36 cellular contexts compared by ENCODE assay signal in genomic region chr7:138285129-138285528, GRCh38.
"Had no signal": no experiment of that assay in that cellular context is flagged by ENCODE, and none has a peak within 500 bp of the region (broad histone marks: within the 10 kb centered on the region; RNA-seq: fewer than 3 reads in every experiment).

No MANE protein-coding gene starts in this region.

- H3K27ac ChIP-seq: body of pancreas, breast epithelium, cardiac muscle cell, coronary artery, dorsolateral prefrontal cortex, WERI-Rb-1 had no signal

- H3K36me3 Mint-ChIP-seq: activated CD8-positive, alpha-beta memory T cell treated with anti-CD3 and anti-CD28 coated beads, Interleukin-2, amount 10 ng/mL, durations not matched to agents 7 days and 5 days; activated naive CD4-positive, alpha-beta T cell treated with anti-CD3 and anti-CD28 coated beads, Interleukin-2, amount 50 U/mL, for 24 hours; activated naive CD8-positive, alpha-beta T cell treated with anti-CD3 and anti-CD28 coated beads for 36 hours; T-cell had no signal

- H3K36me3 ChIP-seq: breast epithelium, cardiac muscle cell, WERI-Rb-1 had no signal

- H3K4me3 Mint-ChIP-seq: activated B cell treated with CpG ODN at 0.5 μM for 24 hours; activated CD8-positive, alpha-beta memory T cell treated with anti-CD3 and anti-CD28 coated beads, Interleukin-2, amount 10 ng/mL, durations not matched to agents 7 days and 5 days; activated CD8-positive, alpha-beta T cell treated with anti-CD3 and anti-CD28 coated beads, Interleukin-2, amount 10 ng/mL, durations not matched to agents 7 days and 5 days; activated naive CD4-positive, alpha-beta T cell treated with anti-CD3 and anti-CD28 coated beads for 36 hours; activated naive CD4-positive, alpha-beta T cell treated with anti-CD3 and anti-CD28 coated beads, Interleukin-2, amount 50 U/mL, for 24 hours; activated naive CD8-positive, alpha-beta T cell treated with anti-CD3 and anti-CD28 coated beads for 36 hours; activated naive CD8-positive, alpha-beta T cell treated with anti-CD3 and anti-CD28 coated beads, Interleukin-2, amount 50 U/mL, for 24 hours; activated T-helper 1 cell treated with anti-CD3 and anti-CD28 coated beads, Interleukin-12 subunit alpha, Interleukin-12 subunit beta, Interleukin-2, Interleukin-4 antibody, amounts not matched to agents 30 ng/mL and 10 ng/mL and 1 ng/mL, durations not matched to agents 14 hours and 24 hours and 36 hours; dendritic cell treated with granulocyte-macrophage colony-stimulating factor and Interleukin-4, amounts not matched to agents 40 ng/mL and 50 ng/mL, for 4 days; endodermal cell; T-cell; T-helper 1 cell treated with Interleukin-12 subunit alpha and Interleukin-12 subunit beta and Interleukin-4 antibody, amounts not matched to agents 30 μg/mL and 1 μg/mL, for 36 hours had no signal

- H3K27me3 ChIP-seq: body of pancreas, breast epithelium, cardiac muscle cell, dorsolateral prefrontal cortex had no signal

- ATAC-seq: activated CD4-positive, CD25-positive, alpha-beta regulatory T cell treated with anti-CD3 and anti-CD28 coated beads, Interleukin-2, amount 50 U/mL, for 24 hours; activated CD8-positive, alpha-beta memory T cell treated with anti-CD3 and anti-CD28 coated beads, Interleukin-2, amount 10 ng/mL, durations not matched to agents 7 days and 5 days; activated CD8-positive, alpha-beta T cell treated with anti-CD3 and anti-CD28 coated beads, Interleukin-2, amount 10 ng/mL, durations not matched to agents 7 days and 5 days; activated naive CD8-positive, alpha-beta T cell treated with anti-CD3 and anti-CD28 coated beads, Interleukin-2, amount 50 U/mL, for 24 hours; body of pancreas; esophagus mucosa; T-cell had no signal

- H3K4me1 ChIP-seq: body of pancreas, breast epithelium had no signal

- H3K4me1 Mint-ChIP-seq: activated B cell treated with CpG ODN at 0.5 μM for 24 hours; activated CD8-positive, alpha-beta memory T cell treated with anti-CD3 and anti-CD28 coated beads, Interleukin-2, amount 10 ng/mL, durations not matched to agents 7 days and 5 days; activated naive CD4-positive, alpha-beta T cell treated with anti-CD3 and anti-CD28 coated beads, Interleukin-2, amount 50 U/mL, for 24 hours; activated naive CD8-positive, alpha-beta T cell treated with anti-CD3 and anti-CD28 coated beads for 36 hours; activated naive CD8-positive, alpha-beta T cell treated with anti-CD3 and anti-CD28 coated beads, Interleukin-2, amount 50 U/mL, for 24 hours; endodermal cell; T-cell had no signal

- H3K9me3 ChIP-seq: breast epithelium had no signal

- H3K27ac Mint-ChIP-seq: activated B cell treated with CpG ODN at 0.5 μM for 24 hours; activated CD8-positive, alpha-beta memory T cell treated with anti-CD3 and anti-CD28 coated beads, Interleukin-2, amount 10 ng/mL, durations not matched to agents 7 days and 5 days; activated CD8-positive, alpha-beta T cell treated with anti-CD3 and anti-CD28 coated beads, Interleukin-2, amount 10 ng/mL, durations not matched to agents 7 days and 5 days; activated naive CD4-positive, alpha-beta T cell treated with anti-CD3 and anti-CD28 coated beads for 36 hours; activated naive CD4-positive, alpha-beta T cell treated with anti-CD3 and anti-CD28 coated beads, Interleukin-2, amount 50 U/mL, for 24 hours; activated naive CD8-positive, alpha-beta T cell treated with anti-CD3 and anti-CD28 coated beads for 36 hours; activated naive CD8-positive, alpha-beta T cell treated with anti-CD3 and anti-CD28 coated beads, Interleukin-2, amount 50 U/mL, for 24 hours; activated T-helper 1 cell treated with anti-CD3 and anti-CD28 coated beads, Interleukin-12 subunit alpha, Interleukin-12 subunit beta, Interleukin-2, Interleukin-4 antibody, amounts not matched to agents 30 ng/mL and 10 ng/mL and 1 ng/mL, durations not matched to agents 14 hours and 24 hours and 36 hours; activated T-helper 2 cell treated with anti-CD3 and anti-CD28 coated beads, Interferon-gamma antibody, Interleukin-2, Interleukin-4, amounts not matched to agents 10 μg/mL and 5 μg/mL and 100 μg/mL, durations not matched to agents 14 hours and 24 hours and 36 hours; dendritic cell treated with granulocyte-macrophage colony-stimulating factor and Interleukin-4, amounts not matched to agents 40 ng/mL and 50 ng/mL, for 4 days; endodermal cell; T-cell; T-helper 1 cell treated with Interleukin-12 subunit alpha and Interleukin-12 subunit beta and Interleukin-4 antibody, amounts not matched to agents 30 μg/mL and 1 μg/mL, for 36 hours had no signal

- H3K27me3 Mint-ChIP-seq: activated naive CD4-positive, alpha-beta T cell treated with anti-CD3 and anti-CD28 coated beads, Interleukin-2, amount 50 U/mL, for 24 hours; activated naive CD8-positive, alpha-beta T cell treated with anti-CD3 and anti-CD28 coated beads for 36 hours; dendritic cell treated with granulocyte-macrophage colony-stimulating factor and Interleukin-4, amounts not matched to agents 40 ng/mL and 50 ng/mL, for 4 days; T-cell had no signal

- H3K9me3 Mint-ChIP-seq: activated T-helper 1 cell treated with anti-CD3 and anti-CD28 coated beads, Interleukin-12 subunit alpha, Interleukin-12 subunit beta, Interleukin-2, Interleukin-4 antibody, amounts not matched to agents 30 ng/mL and 10 ng/mL and 1 ng/mL, durations not matched to agents 14 hours and 24 hours and 36 hours; activated T-helper 2 cell treated with anti-CD3 and anti-CD28 coated beads, Interferon-gamma antibody, Interleukin-2, Interleukin-4, amounts not matched to agents 10 μg/mL and 5 μg/mL and 100 μg/mL, durations not matched to agents 14 hours and 24 hours and 36 hours; T-helper 1 cell treated with Interleukin-12 subunit alpha and Interleukin-12 subunit beta and Interleukin-4 antibody, amounts not matched to agents 30 μg/mL and 1 μg/mL, for 36 hours had no signal

- H3K4me3 ChIP-seq: body of pancreas, breast epithelium, cardiac muscle cell, coronary artery, dorsolateral prefrontal cortex had no signal

- DNase-seq: activated B cell treated with CpG ODN at 0.5 μM for 24 hours; activated CD4-positive, alpha-beta T cell treated with anti-CD3 and anti-CD28 coated beads for 48 hours; activated CD4-positive, alpha-beta T cell treated with anti-CD3 and anti-CD28 coated beads, Interleukin-2, amount 50 U/mL, for 1 hour; activated CD4-positive, alpha-beta T cell treated with anti-CD3 and anti-CD28 coated beads, Interleukin-2, amount 50 U/mL, for 48 hours; activated CD8-positive, alpha-beta memory T cell treated with anti-CD3 and anti-CD28 coated beads, Interleukin-2, amount 10 ng/mL, durations not matched to agents 7 days and 5 days; activated CD8-positive, alpha-beta memory T cell treated with anti-CD3 and anti-CD28 coated beads, Interleukin-2, amount 50 U/mL, for 4 hours; activated CD8-positive, alpha-beta T cell treated with anti-CD3 and anti-CD28 coated beads, Interleukin-2, amount 10 ng/mL, durations not matched to agents 7 days and 5 days; activated effector memory CD4-positive, alpha-beta T cell treated with anti-CD3 and anti-CD28 coated beads, Interleukin-2, amount 50 U/mL, for 16 hours; activated naive CD4-positive, alpha-beta T cell treated with anti-CD3 and anti-CD28 coated beads for 36 hours; activated naive CD8-positive, alpha-beta T cell treated with anti-CD3 and anti-CD28 coated beads for 36 hours; activated naive CD8-positive, alpha-beta T cell treated with anti-CD3 and anti-CD28 coated beads, Interleukin-2, amount 50 U/mL, for 24 hours; activated T-cell treated with anti-CD3 and anti-CD28 coated beads, Interleukin-2, amount 50 U/mL, for 1 hour; activated T-cell treated with anti-CD3 and anti-CD28 coated beads, Interleukin-2, amount 50 U/mL, for 48 hours; amniotic stem cell; aorta; central memory CD4-positive, alpha-beta T cell; cerebellar nuclear complex; dorsolateral prefrontal cortex; effector memory CD4-positive, alpha-beta T cell; endodermal cell; foreskin fibroblast; SW 1271; T-cell; T-helper 9 cell; WERI-Rb-1 had no signal
